Comparison of ENCODE assay signal across 1 cellular context in genomic region chr9:34072868-34073590, GRCh38.
TF ChIP-seq lines count a peak whose summit lies in the region.

No MANE protein-coding gene starts in this region.

TF ChIP-seq in endothelial cell of umbilical vein, 7 proteins besides CTCF, POLR2A, EP300 and RAD21 (continued from another document):
- TF ChIP-seq GATA2 (IDR thresholded peaks at IDR 0.05; ENCODE audit: insufficient read depth, insufficient read length, low read depth, low read length) (no peak), MYC (IDR thresholded peaks at IDR 0.05; ENCODE audit: low read depth, low read length) (no peak), FOS (IDR thresholded peaks at IDR 0.05; ENCODE audit: borderline replicate concordance, insufficient read depth, low read length) (no peak)
